8 cellular contexts compared by ENCODE assay signal in genomic region chr1:182841368-182841988, GRCh38. TPM values are rescaled to one million over a fixed set of nuclear protein-coding genes. Genes with fewer than 3 reads are reported as not detected.
DNase-seq lines count a peak whose midpoint lies in the region; ATAC-seq and TF ChIP-seq lines count a peak whose summit lies in the region.

No MANE protein-coding gene starts in this region.

- H3K27ac Mint-ChIP-seq in GM23338 (peak overlapping the region; percentile 99), immature natural killer cell (peak overlapping the region in 5 of 6 donors; percentile 12 to 95 (median 60))
- peak overlapping the region; percentile 94 for H3K27ac Mint-ChIP-seq in activated CD4-positive, alpha-beta memory T cell treated with anti-CD3 and anti-CD28 coated beads, Interleukin-2, amount 10 ng/mL, durations not matched to agents 7 days and 5 days

- TF ChIP-seq CTCF in AG04449 (IDR thresholded peaks at IDR 0.05; ENCODE audit: insufficient read depth, low read length, missing control alignments) (no peak), GM23338 (conservative IDR thresholded peaks at IDR 0.05; ENCODE audit: low read depth in 2 of 2) (no peak)

- H2AFZ ChIP-seq in GM23338, result no peak overlapping the region

- H3K27ac ChIP-seq in GM23338 (ENCODE audit: low read depth), result no peak overlapping the region

- CTCF ChIA-PET in AG04449 (lab: Yijun Ruan, JAX), result interaction anchor here (1.0 kb wide), 1 partner anchor 441 kb away, joined by 3 read pairs; no protein-coding TSS in a partner anchor
- CTCF ChIA-PET in activated CD4-positive, alpha-beta memory T cell treated with anti-CD3 and anti-CD28 coated beads, Interleukin-2, amount 10 ng/mL, durations not matched to agents 7 days and 5 days (lab: Charles Lee), result interaction anchor here (1.2 kb wide), 1 partner anchor 20 kb away, joined by 3 read pairs; no protein-coding TSS in a partner anchor

- H3K4me3 ChIP-seq in AG04449 (ENCODE audit: low read depth, low read length), result peak overlapping the region; percentile 94
- peak overlapping the region; percentile 97 for H3K4me3 ChIP-seq in GM23338

- H3K4me2 ChIP-seq in GM23338, result peak overlapping the region; percentile 97

- H3K4me1 Mint-ChIP-seq in GM23338 (peaks cover 48% of the 10 kb centered on the region), immature natural killer cell (peaks cover 59 to 73% of the 10 kb centered on the region in 2 donors)
- peaks cover 62% of the 10 kb centered on the region for H3K4me1 Mint-ChIP-seq in activated CD4-positive, alpha-beta memory T cell treated with anti-CD3 and anti-CD28 coated beads, Interleukin-2, amount 10 ng/mL, durations not matched to agents 7 days and 5 days

- H3F3A ChIP-seq in GM23338 (replicated peaks; ENCODE audit: low read depth), result peaks cover 4% of the 10 kb centered on the region; the same call in 1 of the 2 replicates

- no peak for ATAC-seq in GM23338
- no peak for ATAC-seq in HG03175 (IDR thresholded peaks at IDR 0.05; ENCODE audit: unreplicated experiment)
- no peak for ATAC-seq in HG02973 (IDR thresholded peaks at IDR 0.05; ENCODE audit: unreplicated experiment)
- ATAC-seq in HG03469 (IDR thresholded peaks at IDR 0.05; ENCODE audit: unreplicated experiment), result no peak

- H3K9me3 Mint-ChIP-seq in GM23338, result peaks cover 4% of the 10 kb centered on the region; the same call in 2 of the 3 replicates
- no peaks in the 10 kb centered on the region for H3K9me3 Mint-ChIP-seq in activated CD4-positive, alpha-beta memory T cell treated with anti-CD3 and anti-CD28 coated beads, Interleukin-2, amount 10 ng/mL, durations not matched to agents 7 days and 5 days
- H3K9me3 Mint-ChIP-seq in immature natural killer cell, result no peaks in the 10 kb centered on the region

- H3K27me3 Mint-ChIP-seq in GM23338 (ENCODE audit: insufficient read depth, low read depth, poor library complexity) (peaks cover 16% of the 10 kb centered on the region), immature natural killer cell (ENCODE audit: low read depth in 3 of 3) (peaks cover 7 to 19% (median 13%) of the 10 kb centered on the region in 3 donors)
- H3K27me3 Mint-ChIP-seq in activated CD4-positive, alpha-beta memory T cell treated with anti-CD3 and anti-CD28 coated beads, Interleukin-2, amount 10 ng/mL, durations not matched to agents 7 days and 5 days, result no peaks in the 10 kb centered on the region

- DNase-seq in AG04449 (ENCODE audit: low read depth, low spot score), result no peak
- DNase-seq in GM23338 (ENCODE audit: low spot score), result no peak
- DNase-seq in activated CD4-positive, alpha-beta memory T cell treated with anti-CD3 and anti-CD28 coated beads, Interleukin-2, amount 10 ng/mL, durations not matched to agents 7 days and 5 days, result no peak
- no peak for DNase-seq in immature natural killer cell
- no peak for DNase-seq in amygdala (lab: John Stamatoyannopoulos, UW)

- H3K36me3 Mint-ChIP-seq in GM23338 (ENCODE audit: low read depth) (peaks cover 69% of the 10 kb centered on the region), immature natural killer cell (peaks cover 0 to 7% (median 2%) of the 10 kb centered on the region in 3 donors)
- peaks cover 58% of the 10 kb centered on the region for H3K36me3 Mint-ChIP-seq in activated CD4-positive, alpha-beta memory T cell treated with anti-CD3 and anti-CD28 coated beads, Interleukin-2, amount 10 ng/mL, durations not matched to agents 7 days and 5 days (ENCODE audit: low read depth)

- no peaks in the 10 kb centered on the region for H3K9me2 ChIP-seq in GM23338 (ENCODE audit: insufficient read depth)

- peaks cover 66% of the 10 kb centered on the region for H4K20me1 ChIP-seq in GM23338 (replicated peaks; ENCODE audit: insufficient read depth)

- no peaks in the 10 kb centered on the region for H3K27me3 ChIP-seq in GM23338 (ENCODE audit: insufficient read depth)

- peaks cover 43% of the 10 kb centered on the region for H3K36me3 ChIP-seq in GM23338 (ENCODE audit: insufficient read depth)

- POLR2A ChIA-PET in AG04449 (lab: Yijun Ruan, JAX), result no interaction called here
- POLR2A ChIA-PET in activated CD4-positive, alpha-beta memory T cell treated with anti-CD3 and anti-CD28 coated beads, Interleukin-2, amount 10 ng/mL, durations not matched to agents 7 days and 5 days (lab: Charles Lee), result interaction anchor here (3.6 kb wide), 1 partner anchor 253 kb away, joined by 13 read pairs; the partner anchor contains the start of gene RNASEL

- peaks cover 73% of the 10 kb centered on the region for H3K79me2 ChIP-seq in GM23338 (replicated peaks; ENCODE audit: insufficient read depth)

- peaks cover 21% of the 10 kb centered on the region for H3K4me1 ChIP-seq in GM23338 (ENCODE audit: insufficient read depth)

- H3K4me3 Mint-ChIP-seq in GM23338, result peak overlapping the region; percentile 98
- H3K4me3 Mint-ChIP-seq in activated CD4-positive, alpha-beta memory T cell treated with anti-CD3 and anti-CD28 coated beads, Interleukin-2, amount 10 ng/mL, durations not matched to agents 7 days and 5 days, result peak overlapping the region; percentile 96
- H3K4me3 Mint-ChIP-seq in immature natural killer cell, result peak overlapping the region; percentile 92 to 98 (median 97)

TF ChIP-seq in GM23338, 12 proteins besides CTCF, POLR2A, EP300 and RAD21:
- TF ChIP-seq POLR2AphosphoS5 (IDR thresholded peaks at IDR 0.05; ENCODE audit: low read depth) (no peak), CREB1 (CRISPR knock-in tag; IDR thresholded peaks at IDR 0.05; ENCODE audit: low read depth) (0 out of 2 replicates have a peak, but pooled peaks have one; percentile 35)

RNA-seq across cellular contexts. Expression of gene DHX9, which starts 2.3 kb away (rescaled TPM):
- 239 and 262 TPM in 2 replicates for total RNA-seq in GM23338 (2014; rRNA removed; shearing (Covaris generic))
- polyA plus RNA-seq in GM23338 (2016; fragmentation: Nextera tagmentation; extraction: Ambion mirVana) (127 and 151 TPM in 2 replicates), immature natural killer cell (100 to 1,000 TPM in 1 of 3 donors, 10 to 100 TPM in 2; 71.0 to 102 (median 96.5) TPM)
- 100 to 1,000 TPM; 163 to 171 TPM for total RNA-seq in activated CD4-positive, alpha-beta memory T cell treated with anti-CD3 and anti-CD28 coated beads, Interleukin-2, amount 10 ng/mL, durations not matched to agents 7 days and 5 days

RNA-seq across cellular contexts. Expression of gene NPL, which starts 51.9 kb away (rescaled TPM):
- total RNA-seq in GM23338 (2014; rRNA removed; shearing (Covaris generic)), result 1.2 and 2.8 TPM in 2 replicates
- polyA plus RNA-seq in GM23338 (2016; fragmentation: Nextera tagmentation; extraction: Ambion mirVana) (2.4 TPM in 2 replicates), immature natural killer cell (1 to 10 TPM; 3.6 to 9.1 (median 4.8) TPM)
- 1 to 10 TPM; 3.7 to 5.0 TPM for total RNA-seq in activated CD4-positive, alpha-beta memory T cell treated with anti-CD3 and anti-CD28 coated beads, Interleukin-2, amount 10 ng/mL, durations not matched to agents 7 days and 5 days
